10 cellular contexts compared by ENCODE assay signal in the genomic region with DNA sequence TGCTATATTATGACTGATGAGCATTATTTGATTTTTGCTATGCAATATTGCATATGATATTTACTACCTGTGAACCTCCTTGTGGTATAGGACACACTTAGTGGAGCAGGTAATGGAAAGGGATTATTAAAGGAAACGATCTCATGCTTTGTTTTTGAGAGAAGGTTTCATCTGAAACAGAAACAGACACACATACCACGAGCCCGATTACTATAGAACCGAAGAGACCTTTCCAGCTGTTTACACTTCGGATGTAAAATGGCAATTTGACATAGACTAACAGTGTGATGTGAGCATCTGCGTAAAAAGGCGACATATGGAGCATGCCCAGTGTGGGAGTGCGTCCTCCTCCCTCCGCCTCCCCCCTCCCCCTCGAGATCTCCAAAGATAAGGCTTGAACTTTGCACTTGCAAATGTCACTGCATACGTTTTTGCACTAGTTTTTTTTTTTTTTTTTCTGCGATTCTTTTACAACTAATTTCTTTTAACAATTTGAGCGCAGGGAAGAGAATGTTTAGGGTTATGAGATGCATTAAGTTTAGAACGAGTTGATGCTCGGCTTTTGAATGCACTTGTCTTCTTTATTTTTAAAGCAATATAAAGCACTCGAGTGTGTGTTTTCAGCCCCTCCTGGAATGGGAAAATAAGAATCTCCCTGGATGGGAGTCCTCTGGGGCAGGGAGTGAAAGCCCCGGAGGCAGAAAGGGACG.
DNase-seq lines count a peak whose midpoint lies in the region; ATAC-seq lines count a peak whose summit lies in the region.
"Had no signal": no experiment of that assay in that cellular context is flagged by ENCODE, and none has a peak within 500 bp of the region (broad histone marks: within the 10 kb centered on the region; RNA-seq: fewer than 3 reads in every experiment).

No MANE protein-coding gene starts in this region.

- H3K27ac ChIP-seq in subcutaneous abdominal adipose tissue (ENCODE audit: low read depth, low read length), result no peak overlapping the region
- H3K27ac ChIP-seq: BLaER1, skin epidermis had no signal

- H3K9me3 ChIP-seq in subcutaneous abdominal adipose tissue (ENCODE audit: control insufficient read depth in 5 of 5, low read length in 5 of 5), result no peaks in the 10 kb centered on the region
- H3K9me3 ChIP-seq: BLaER1 had no signal

- intact Hi-C loops in left ventricle myocardium superior (cut with micrococcal nuclease), result no loop called here

- no peak overlapping the region for H3K9ac ChIP-seq in subcutaneous abdominal adipose tissue (ENCODE audit: low read length in 5 of 5)
- H3K9ac ChIP-seq: BLaER1 had no signal

- DNase-seq in NCI-H146 (lab: John Stamatoyannopoulos, UW) (peak; percentile 66), NCI-H146 treated with DMSO at 0.1 percent for 48 hours (lab: John Stamatoyannopoulos, UW; ENCODE audit: unreplicated experiment) (no peak), SHP77 treated with DMSO at 0.1 percent for 48 hours (lab: John Stamatoyannopoulos, UW) (peak; percentile 52), left ventricle myocardium superior (no peak), DMS153 (lab: John Stamatoyannopoulos, UW) (no peak), NCI-H1092 (lab: John Stamatoyannopoulos, UW) (no peak)

- peaks cover 0 to 9% (median 8%) of the 10 kb centered on the region in 5 donors for H3K4me1 ChIP-seq in subcutaneous abdominal adipose tissue (ENCODE audit: control insufficient read depth in 5 of 5, insufficient read depth in 5 of 5, low read length in 5 of 5)
- H3K4me1 ChIP-seq: BLaER1 had no signal

- H3K4me3 ChIP-seq in subcutaneous abdominal adipose tissue (ENCODE audit: low read depth in 1 of 5, low read length in 5 of 5), result peak overlapping the region in 4 of 5 donors; percentile 16 to 37 (median 33)
- H3K4me3 ChIP-seq: BLaER1 had no signal

- H3K27me3 ChIP-seq in subcutaneous abdominal adipose tissue (ENCODE audit: control insufficient read depth in 5 of 5, insufficient read depth in 4 of 5, low read length in 5 of 5), result peaks cover 0 to 7% (median 0%) of the 10 kb centered on the region in 5 donors
- H3K27me3 ChIP-seq: BLaER1 had no signal

- ATAC-seq in HG02798 (IDR thresholded peaks at IDR 0.05; ENCODE audit: poor library complexity, unreplicated experiment) (peak; percentile 65), left ventricle myocardium superior (peak; percentile 33)

- no peaks in the 10 kb centered on the region for H3K36me3 ChIP-seq in subcutaneous abdominal adipose tissue (ENCODE audit: control insufficient read depth in 5 of 5, insufficient read depth in 5 of 5, low read length in 5 of 5)
- H3K36me3 ChIP-seq: BLaER1 had no signal

Comparison
In these comparisons a context has a peak if more than half of its experiments do, and no peak if none do; other contexts are left out.
1. DNase-seq: peak in NCI-H146 (single experiment) and SHP77 treated with DMSO at 0.1 percent for 48 hours (single experiment); none in NCI-H146 treated with DMSO at 0.1 percent for 48 hours (single experiment), left ventricle myocardium superior (single experiment), DMS153 (single experiment) and NCI-H1092 (single experiment).